In the genomic region with DNA sequence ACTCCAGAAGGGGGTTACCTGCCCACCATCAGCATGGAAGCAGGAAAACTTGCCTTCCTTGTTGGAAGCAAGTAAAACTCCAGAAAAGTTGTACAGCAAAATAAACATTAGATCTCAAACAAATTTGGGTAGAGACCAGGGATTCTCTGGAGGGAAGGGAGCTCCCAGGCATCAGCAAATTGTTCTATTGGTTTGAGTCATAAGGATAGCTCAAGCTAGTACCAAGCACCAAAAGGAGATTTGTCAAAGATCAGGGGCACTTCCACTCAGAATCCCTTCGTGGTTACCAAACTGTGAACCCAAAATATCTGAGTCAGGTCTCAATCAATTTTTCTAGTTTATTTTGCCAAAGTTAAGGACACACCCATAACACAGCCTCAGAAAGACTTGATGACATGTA, we compare ENCODE assay signal across 29 cellular contexts. TPM values are rescaled to one million over a fixed set of nuclear protein-coding genes. Genes with fewer than 3 reads are reported as not detected.
A peak's percentile ranks its signal among the peaks of the same experiment; 100 is the strongest.
DNase-seq lines count a peak whose midpoint lies in the region; ATAC-seq and TF ChIP-seq lines count a peak whose summit lies in the region.
"Had no signal": no experiment of that assay in that cellular context is flagged by ENCODE, and none has a peak within 500 bp of the region (broad histone marks: within the 10 kb centered on the region; RNA-seq: fewer than 3 reads in every experiment).

No MANE protein-coding gene starts in this region.

- peaks cover 30% of the 10 kb centered on the region for H3K9me3 Mint-ChIP-seq in Caco-2 (ENCODE audit: unreplicated experiment)
- H3K9me3 Mint-ChIP-seq: activated naive CD8-positive, alpha-beta T cell treated with anti-CD3 and anti-CD28 coated beads, Interleukin-2, amount 10 ng/mL, durations not matched to agents 7 days and 5 days; natural killer cell had no signal

- H3K4me2 ChIP-seq in Karpas-422 (ENCODE audit: low read depth, low read length, poor library complexity, severe bottlenecking): no peak overlapping the region

- H3K27ac ChIP-seq in Karpas-422 (ENCODE audit: low read length) (peak overlapping the region; percentile 53), upper lobe of right lung (no peak overlapping the region)
- H3K27ac ChIP-seq: left lung, pancreas, testis had no signal

- no peaks in the 10 kb centered on the region for H3K27me3 ChIP-seq in Caco-2 (replicated peaks; ENCODE audit: control insufficient read depth, insufficient read depth, low read length)
- H3K27me3 ChIP-seq in Karpas-422 (ENCODE audit: low read length): no peaks in the 10 kb centered on the region
- no peaks in the 10 kb centered on the region for H3K27me3 ChIP-seq in upper lobe of right lung
- H3K27me3 ChIP-seq: left lung, pancreas, testis had no signal

- H3K9ac ChIP-seq in Karpas-422 (ENCODE audit: low read length): no peak overlapping the region

- no TSS peak for BruUV-seq in Caco-2 (replicated peaks; lab: Mats Ljungman, UMichigan)

- H3K79me2 ChIP-seq in Karpas-422 (ENCODE audit: low read length): no peaks in the 10 kb centered on the region

- ATAC-seq in omental fat pad (ENCODE audit: low FRiP score): peak; percentile 74
- ATAC-seq in HG03520 (IDR thresholded peaks at IDR 0.05; ENCODE audit: unreplicated experiment): no peak
- no peak for ATAC-seq in GM19395 (IDR thresholded peaks at IDR 0.05; ENCODE audit: unreplicated experiment)
- no peak for ATAC-seq in upper lobe of right lung
- ATAC-seq: left lung, pancreas, Right ventricle myocardium inferior had no signal

- H3K4me3 Mint-ChIP-seq in Caco-2 (ENCODE audit: unreplicated experiment): no peak overlapping the region
- H3K4me3 Mint-ChIP-seq: activated naive CD8-positive, alpha-beta T cell treated with anti-CD3 and anti-CD28 coated beads, Interleukin-2, amount 10 ng/mL, durations not matched to agents 7 days and 5 days; mesothelial cell of epicardium; natural killer cell had no signal

- intact Hi-C loops in Caco-2 (cut with micrococcal nuclease; ENCODE audit: unreplicated experiment) (loop anchor here (5.0 kb wide), 1 partner anchor 40 kb away; the partner anchor contains the start of gene DNAJB5), upper lobe of right lung (cut with DNase I) (no loop called here)

- peaks cover 6% of the 10 kb centered on the region for H3K36me3 Mint-ChIP-seq in Caco-2 (ENCODE audit: insufficient read depth, unreplicated experiment)
- H3K36me3 Mint-ChIP-seq: natural killer cell had no signal

- no peak for TF ChIP-seq CTCF in Caco-2 (IDR thresholded peaks at IDR 0.05; ENCODE audit: insufficient read depth in 1 of 2, low read depth in 1 of 2, low read length in 1 of 2, severe bottlenecking in 1 of 2, unreplicated experiment in 1 of 2)
- no peak for TF ChIP-seq CTCF in omental fat pad (IDR thresholded peaks at IDR 0.05)
- TF ChIP-seq CTCF in upper lobe of right lung (IDR thresholded peaks at IDR 0.05): no peak

- CTCF ChIA-PET in Caco-2 (lab: Charles Lee): interaction anchor here (0.9 to 1.9 kb wide), 3 partner anchors 24 to 128 kb away, joined by 4 to 8 read pairs (median 4); no protein-coding TSS in a partner anchor

- H3K9me3 ChIP-seq in Caco-2: no peaks in the 10 kb centered on the region
- no peaks in the 10 kb centered on the region for H3K9me3 ChIP-seq in Karpas-422 (ENCODE audit: low read length)
- H3K9me3 ChIP-seq in upper lobe of right lung: no peaks in the 10 kb centered on the region
- H3K9me3 ChIP-seq: left lung, pancreas, testis had no signal

- DNase-seq in Caco-2: no peak
- no peak for DNase-seq in Karpas-422
- DNase-seq in amniotic epithelial cell (ENCODE audit: low read depth): peak; percentile 45
- no peak for DNase-seq in omental fat pad (ENCODE audit: low spot score)
- no peak for DNase-seq in midbrain (lab: John Stamatoyannopoulos, UW)
- no peak for DNase-seq in upper lobe of right lung
- DNase-seq: activated CD4-positive, alpha-beta T cell treated with anti-CD3 and anti-CD28 coated beads, Interleukin-2, amount 50 U/mL, for 4 hours; activated CD4-positive, CD25-positive, alpha-beta regulatory T cell; activated CD8-positive, alpha-beta memory T cell treated with anti-CD3 and anti-CD28 coated beads, Interleukin-2, amount 50 U/mL, for 48 hours; activated naive CD8-positive, alpha-beta T cell treated with anti-CD3 and anti-CD28 coated beads, Interleukin-2, amount 10 ng/mL, durations not matched to agents 7 days and 5 days; C1 segment of cervical spinal cord; DMS 273 treated with DMSO at 0.1 percent for 48 hours; foreskin fibroblast; hippocampal formation; left lung; natural killer cell; NCI-H1417 treated with DMSO at 0.1 percent for 48 hours; NCI-H2081 treated with DMSO at 0.1 percent for 48 hours; NCI-H774; pancreas; right cardiac atrium; stimulated activated CD4-positive, alpha-beta T cell treated with anti-CD3 and anti-CD28 coated beads, Interleukin-4, amount 100 ng/mL, for 4 hours; stimulated activated naive CD4-positive, alpha-beta T cell treated with Interleukin-2 at 50 U/mL for 16 hours; T1000; testis had no signal

- H4K20me1 ChIP-seq in Karpas-422 (ENCODE audit: insufficient read depth, low read depth, low read length): no peaks in the 10 kb centered on the region

- no peaks in the 10 kb centered on the region for H3K27me3 Mint-ChIP-seq in Caco-2 (ENCODE audit: insufficient read depth, unreplicated experiment)
- H3K27me3 Mint-ChIP-seq: activated naive CD8-positive, alpha-beta T cell treated with anti-CD3 and anti-CD28 coated beads, Interleukin-2, amount 10 ng/mL, durations not matched to agents 7 days and 5 days had no signal

- H3K36me3 ChIP-seq in Caco-2 (ENCODE audit: control insufficient read depth, insufficient read depth, low read length) (no peaks in the 10 kb centered on the region), Karpas-422 (ENCODE audit: insufficient read depth, low read length) (peaks cover 8% of the 10 kb centered on the region; the same call in 1 of the 2 replicates), upper lobe of right lung (no peaks in the 10 kb centered on the region)
- H3K36me3 ChIP-seq: left lung, pancreas had no signal

- no peak overlapping the region for H2AFZ ChIP-seq in Karpas-422 (ENCODE audit: low read length)

- peaks cover 34% of the 10 kb centered on the region for H3K4me1 Mint-ChIP-seq in Caco-2 (ENCODE audit: low read depth, unreplicated experiment)

- no peak overlapping the region for H3K4me3 ChIP-seq in Caco-2 (ENCODE audit: low read depth, low read length)
- no peak overlapping the region for H3K4me3 ChIP-seq in Karpas-422 (ENCODE audit: low read length)
- H3K4me3 ChIP-seq in upper lobe of right lung: no peak overlapping the region
- H3K4me3 ChIP-seq: left lung, pancreas, testis had no signal

- H3K9me2 ChIP-seq in Karpas-422 (replicated peaks; ENCODE audit: insufficient read depth, low read length): no peaks in the 10 kb centered on the region

- H3K4me1 ChIP-seq in Caco-2: peaks cover 28% of the 10 kb centered on the region
- peaks cover 30% of the 10 kb centered on the region for H3K4me1 ChIP-seq in Karpas-422 (ENCODE audit: low read length)
- no peaks in the 10 kb centered on the region for H3K4me1 ChIP-seq in upper lobe of right lung
- H3K4me1 ChIP-seq: left lung, pancreas had no signal

- POLR2A ChIA-PET in Caco-2 (lab: Charles Lee): interaction anchor here (1.1 kb wide), 1 partner anchor 45 kb away, joined by 7 read pairs; the partner anchor contains the start of gene VCP

- H3K27ac Mint-ChIP-seq in Caco-2 (ENCODE audit: unreplicated experiment): peak overlapping the region; percentile 50
- H3K27ac Mint-ChIP-seq: activated naive CD8-positive, alpha-beta T cell treated with anti-CD3 and anti-CD28 coated beads, Interleukin-2, amount 10 ng/mL, durations not matched to agents 7 days and 5 days; mesothelial cell of epicardium; natural killer cell had no signal

RNA-seq across cellular contexts. Expression of gene DNAJB5, which starts 37.8 kb away (rescaled TPM):
- 3.1 and 3.4 TPM in 2 replicates for total RNA-seq in Caco-2 (2022)
- 2.7 and 6.8 TPM in 2 replicates for total RNA-seq in Karpas-422 (2014; rRNA removed; shearing (Covaris generic); ENCODE audit: low replicate concordance)
- total RNA-seq in omental fat pad: 10 to 100 TPM in 2 of 4 donors, 1 to 10 TPM in 2; 6.3 to 17.3 (median 9.8) TPM
- total RNA-seq in upper lobe of right lung: 8.3 TPM

RNA-seq across cellular contexts. Expression of gene VCP, which starts 45.1 kb away (rescaled TPM):
- total RNA-seq in Caco-2 (2022) (281 TPM in 2 replicates), omental fat pad (100 to 1,000 TPM; 175 to 317 (median 207) TPM), upper lobe of right lung (185 TPM)
- 157 and 183 TPM in 2 replicates for total RNA-seq in Karpas-422 (2014; rRNA removed; shearing (Covaris generic); ENCODE audit: low replicate concordance)

RNA-seq across cellular contexts. Expression of gene FANCG, which starts 52.4 kb away (rescaled TPM):
- total RNA-seq in Caco-2 (2022) (68.9 and 74.8 TPM in 2 replicates), omental fat pad (10 to 100 TPM in 3 of 4 donors, 1 to 10 TPM in 1; 8.1 to 20.0 (median 14.1) TPM), upper lobe of right lung (9.4 TPM)
- 38.8 and 47.9 TPM in 2 replicates for total RNA-seq in Karpas-422 (2014; rRNA removed; shearing (Covaris generic); ENCODE audit: low replicate concordance)
